Comparison of ENCODE assay signal across 8 cellular contexts in genomic region chr11:65419773-65420481, GRCh38. TPM values are rescaled to one million over a fixed set of nuclear protein-coding genes. Genes with fewer than 3 reads are reported as not detected.
DNase-seq lines count a peak whose midpoint lies in the region; ATAC-seq, FAIRE-seq and TF ChIP-seq lines count a peak whose summit lies in the region.

No MANE protein-coding gene starts in this region.

- H3K4me3 ChIP-seq in A549 (peak overlapping the region; percentile 95), mucosa of stomach (ENCODE audit: low read length) (peak overlapping the region; percentile 27)

- POLR2A ChIA-PET in A549 (lab: Yijun Ruan, JAX): interaction anchor here (0.6 to 17.5 kb wide), 15 partner anchors 7 to 145 kb away, joined by 3 to 756 read pairs (median 10); partner anchors contain the start of genes FRMD8, MALAT1, NEAT1 and SLC25A45

- DNase-seq in A549 (ENCODE audit: low read depth in 1 of 2, low spot score in 1 of 2): peak in 1 of 2 experiments; percentile 94
- DNase-seq in GM13976 (ENCODE audit: low spot score): peak; percentile 31
- DNase-seq in NCI-H526 (lab: John Stamatoyannopoulos, UW): peak; percentile 46 to 71
- peak; percentile 66 for DNase-seq in activated T-cell treated with anti-CD3 and anti-CD28 coated beads, Interleukin-2, amount 50 U/mL, for 1 hour
- peak; percentile 86 to 93 for DNase-seq in erythroblast (lab: John Stamatoyannopoulos, UW)

- TF ChIP-seq CTCF in A549 (IDR thresholded peaks at IDR 0.05) (no peak), GM13976 (IDR thresholded peaks at IDR 0.05; ENCODE audit: borderline replicate concordance, control extremely low read depth, extremely low read depth, insufficient read depth, missing control alignments) (no peak)

- H3K27ac ChIP-seq in A549 (peak overlapping the region; percentile 97 to 100), temporal lobe (ENCODE audit: low read depth, low read length) (peak overlapping the region; percentile 100)

- H3K36me3 ChIP-seq in mucosa of stomach (ENCODE audit: control insufficient read depth, insufficient read depth, low read length): peaks cover 20% of the 10 kb centered on the region

- in situ Hi-C loops in GM13976 (cut with MboI; ENCODE audit: low sequenced_read_pairs, unreplicated experiment): no loop called here

- ATAC-seq in A549 (peak in 1 of 2 experiments; percentile 11; a peak in 3 of 6 replicates), HG02938 (IDR thresholded peaks at IDR 0.05; ENCODE audit: unreplicated experiment) (no peak)

- no peak for TF ChIP-seq RAD21 in A549 (conservative IDR thresholded peaks at IDR 0.05 in 1 of 2, IDR thresholded peaks at IDR 0.05 in 1 of 2)

- H3K4me2 ChIP-seq in A549: peak overlapping the region; percentile 89

- CTCF ChIA-PET in A549 (lab: Yijun Ruan, JAX): interaction anchor here (0.8 to 17.0 kb wide), 7 partner anchors 17 to 90 kb away, joined by 3 to 208 read pairs (median 5); partner anchors contain the start of genes FRMD8 and SLC25A45

- H3K9ac ChIP-seq in mucosa of stomach (ENCODE audit: low read length): peak overlapping the region; percentile 100

- peak in 1 of 2 experiments; percentile 33; a peak in 2 of 5 replicates for TF ChIP-seq EP300 in A549 (IDR thresholded peaks at IDR 0.05)

- TF ChIP-seq POLR2A in A549 (IDR thresholded peaks at IDR 0.05; ENCODE audit: low read length) (no peak), erythroblast (IDR thresholded peaks at IDR 0.05; ENCODE audit: low read length) (peak; percentile 83)

- H3K9me3 ChIP-seq in A549: no peaks in the 10 kb centered on the region
- no peaks in the 10 kb centered on the region for H3K9me3 ChIP-seq in mucosa of stomach (ENCODE audit: control insufficient read depth, low read length)

- no peak for FAIRE-seq in A549 (lab: Jason Lieb, UNC)

- no peaks in the 10 kb centered on the region for H3K27me3 ChIP-seq in mucosa of stomach (ENCODE audit: control insufficient read depth, insufficient read depth, low read length)

- 5% methylated on average over 6 of the region's 6 CpGs for WGBS in A549 (ENCODE audit: missing lambda C conversion rate)

- H3K4me1 ChIP-seq in A549 (peaks cover 52% of the 10 kb centered on the region), mucosa of stomach (ENCODE audit: control insufficient read depth, insufficient read depth, low read length) (peaks cover 60% of the 10 kb centered on the region)

TF ChIP-seq in A549, 52 proteins besides CTCF, POLR2A, EP300 and RAD21:
- TF ChIP-seq HOXA7 (CRISPR knock-in tag; IDR thresholded peaks at IDR 0.05) (peak; percentile 23; the same call in 1 of the 2 replicates), HOXB5 (CRISPR knock-in tag; IDR thresholded peaks at IDR 0.05) (peak; percentile 31; the same call in 1 of the 2 replicates), MYC (IDR thresholded peaks at IDR 0.05; ENCODE audit: borderline replicate concordance, low read length) (no peak), HEYL (CRISPR knock-in tag; IDR thresholded peaks at IDR 0.05) (peak; percentile 11; the same call in 1 of the 2 replicates), MAFK (IDR thresholded peaks at IDR 0.05; ENCODE audit: partially characterized antibody) (peak; percentile 99), USF2 (IDR thresholded peaks at IDR 0.05) (no peak), ZSCAN20 (CRISPR knock-in tag; IDR thresholded peaks at IDR 0.05) (peak; percentile 70; the same call in 1 of the 2 replicates), PBX3 (IDR thresholded peaks at IDR 0.05) (no peak), TP53 (CRISPR knock-in tag; IDR thresholded peaks at IDR 0.05) (0 out of 2 replicates have a peak, but pooled peaks have one; percentile 46), NFE2L2 (conservative IDR thresholded peaks at IDR 0.05; ENCODE audit: low read length) (peak; percentile 3; the same call in 1 of the 2 replicates), RFX5 (IDR thresholded peaks at IDR 0.05) (0 out of 2 replicates have a peak, but pooled peaks have one; percentile 16), ELK1 (IDR thresholded peaks at IDR 0.05; ENCODE audit: low read depth, low read length) (no peak), ZNF302 (CRISPR knock-in tag; IDR thresholded peaks at IDR 0.05) (peak; percentile 52; the same call in 1 of the 2 replicates), HOXB13 (CRISPR knock-in tag; IDR thresholded peaks at IDR 0.05; ENCODE audit: low read depth) (peak; percentile 74; the same call in 1 of the 2 replicates), ATOH8 (CRISPR knock-in tag; IDR thresholded peaks at IDR 0.05; ENCODE audit: low read depth) (peak; percentile 64; the same call in 1 of the 2 replicates), SMC3 (IDR thresholded peaks at IDR 0.05) (no peak), FOSB (CRISPR knock-in tag; IDR thresholded peaks at IDR 0.05) (peak; percentile 91)

RNA-seq across cellular contexts. Expression of gene NEAT1, which starts 2.7 kb away (rescaled TPM):
- polyA plus RNA-seq in A549 (2011; rRNA removed): 181 and 314 TPM in 2 replicates
- 137 and 155 TPM in 2 replicates for polyA plus RNA-seq in A549 (2012; cell fraction: cytosol; rRNA removed)
- polyA plus RNA-seq in A549 (2012; cell fraction: nucleus; rRNA removed): 406 and 691 TPM in 2 replicates
- 1,009 to 1,407 TPM (median 1,223 TPM) in 3 replicates for polyA plus RNA-seq in A549 (2017; fragmentation: RNase III; extraction: RNeasy Plus Mini Kit Qiagen cat#74134 plus additional on column Dnase treatment)
- 160 and 161 TPM in 2 replicates for polyA minus RNA-seq in A549 (2011; rRNA and poly(A)+ RNA removed)
- total RNA-seq in temporal lobe: 8.4 TPM

RNA-seq across cellular contexts. Expression of gene FRMD8, which starts 33.5 kb away (rescaled TPM):
- 12.2 and 12.9 TPM in 2 replicates for polyA plus RNA-seq in A549 (2011; rRNA removed)
- polyA plus RNA-seq in A549 (2012; cell fraction: cytosol; rRNA removed): 30.5 and 36.6 TPM in 2 replicates
- 46.7 and 62.2 TPM in 2 replicates for polyA plus RNA-seq in A549 (2012; cell fraction: nucleus; rRNA removed)
- 16.5 to 20.0 TPM (median 17.4 TPM) in 3 replicates for polyA plus RNA-seq in A549 (2017; fragmentation: RNase III; extraction: RNeasy Plus Mini Kit Qiagen cat#74134 plus additional on column Dnase treatment)
- polyA minus RNA-seq in A549 (2011; rRNA and poly(A)+ RNA removed): 12.1 and 14.5 TPM in 2 replicates
- 6.9 TPM for total RNA-seq in temporal lobe

RNA-seq across cellular contexts. Expression of gene SLC25A45, which starts 37.5 kb away (rescaled TPM):
- polyA plus RNA-seq in A549 (2011; rRNA removed): 3.1 and 4.9 TPM in 2 replicates
- 3.1 and 4.9 TPM in 2 replicates for polyA plus RNA-seq in A549 (2012; cell fraction: cytosol; rRNA removed)
- 12.5 and 14.9 TPM in 2 replicates for polyA plus RNA-seq in A549 (2012; cell fraction: nucleus; rRNA removed)
- 7.9 to 8.6 TPM (median 8.1 TPM) in 3 replicates for polyA plus RNA-seq in A549 (2017; fragmentation: RNase III; extraction: RNeasy Plus Mini Kit Qiagen cat#74134 plus additional on column Dnase treatment)
- polyA minus RNA-seq in A549 (2011; rRNA and poly(A)+ RNA removed): 7.0 and 9.0 TPM in 2 replicates
- 0.74 TPM for total RNA-seq in temporal lobe
